Comparison of ENCODE assay signal across 33 cellular contexts in genomic region chr5:90585337-90585986, GRCh38. TPM values are rescaled to one million over a fixed set of nuclear protein-coding genes. Genes with fewer than 3 reads are reported as not detected.
"Had no signal": no experiment of that assay in that cellular context is flagged by ENCODE, and none has a peak within 500 bp of the region (broad histone marks: within the 10 kb centered on the region; RNA-seq: fewer than 3 reads in every experiment).

No MANE protein-coding gene starts in this region.

- H3K27me3 ChIP-seq: ascending aorta, body of pancreas had no signal

- H3K9me3 ChIP-seq: ascending aorta, body of pancreas, MG63 had no signal

- DNase-seq: activated CD4-positive, alpha-beta T cell treated with anti-CD3 and anti-CD28 coated beads, Interleukin-2, amount 10 ng/mL, durations not matched to agents 24 days and 14 days; activated CD4-positive, alpha-beta T cell treated with anti-CD3 and anti-CD28 coated beads, Interleukin-2, amount 50 U/mL, for 48 hours; activated CD4-positive, CD25-positive, alpha-beta regulatory T cell treated with anti-CD3 and anti-CD28 coated beads, Interleukin-2, amount 50 U/mL, for 72 hours; activated CD8-positive, alpha-beta memory T cell treated with anti-CD3 and anti-CD28 coated beads, Interleukin-2, amount 10 ng/mL, durations not matched to agents 7 days and 5 days; activated effector memory CD4-positive, alpha-beta T cell treated with Interleukin-2 at 50 U/mL for 16 hours; activated naive CD4-positive, alpha-beta T cell; activated T-cell treated with anti-CD3 and anti-CD28 coated beads, Interleukin-2, amount 50 U/mL, for 24 hours; amniotic stem cell; body of pancreas; MG63; MV-4-11; NCI-H1092 treated with DMSO at 0.1 percent for 48 hours; NCI-H1417 treated with DMSO at 0.1 percent for 48 hours; NCI-H1694 treated with DMSO at 0.1 percent for 48 hours; NCI-H2029 treated with DMSO at 0.1 percent for 48 hours; NCI-H345; NCI-H510A; NCI-H526 treated with DMSO at 0.1 percent for 48 hours; NCI-H82; NK-92 treated with Interleukin-12 subunit alpha and Interleukin-12 subunit beta, amount 100 ng/mL, for 24 hours; OCI-M1; RPMI8226; T-cell; T1000; WERI-Rb-1 had no signal

- H3K27ac ChIP-seq: ascending aorta, body of pancreas, SK-N-MC, WERI-Rb-1 had no signal

- H3K4me3 Mint-ChIP-seq: activated CD4-positive, alpha-beta T cell treated with anti-CD3 and anti-CD28 coated beads, Interleukin-2, amount 10 ng/mL, durations not matched to agents 24 days and 14 days; activated CD8-positive, alpha-beta memory T cell treated with anti-CD3 and anti-CD28 coated beads, Interleukin-2, amount 10 ng/mL, durations not matched to agents 7 days and 5 days; activated naive CD4-positive, alpha-beta T cell treated with anti-CD3 and anti-CD28 coated beads, Interleukin-2, amount 50 U/mL, for 24 hours; activated T-cell treated with anti-CD3 and anti-CD28 coated beads, Interleukin-2, amount 50 U/mL, for 24 hours; activated T-helper 1 cell treated with anti-CD3 and anti-CD28 coated beads, Interleukin-12 subunit alpha, Interleukin-12 subunit beta, Interleukin-2, Interleukin-4 antibody, amounts not matched to agents 30 ng/mL and 10 ng/mL and 1 ng/mL, durations not matched to agents 14 hours and 24 hours and 36 hours; central memory CD8-positive, alpha-beta T cell; T-cell had no signal

- H3K9me3 Mint-ChIP-seq: activated CD4-positive, alpha-beta T cell treated with anti-CD3 and anti-CD28 coated beads, Interleukin-2, amount 10 ng/mL, durations not matched to agents 24 days and 14 days; activated naive CD4-positive, alpha-beta T cell treated with anti-CD3 and anti-CD28 coated beads, Interleukin-2, amount 50 U/mL, for 24 hours; activated T-cell treated with anti-CD3 and anti-CD28 coated beads, Interleukin-2, amount 50 U/mL, for 24 hours; activated T-helper 1 cell treated with anti-CD3 and anti-CD28 coated beads, Interleukin-12 subunit alpha, Interleukin-12 subunit beta, Interleukin-2, Interleukin-4 antibody, amounts not matched to agents 30 ng/mL and 10 ng/mL and 1 ng/mL, durations not matched to agents 14 hours and 24 hours and 36 hours; central memory CD8-positive, alpha-beta T cell had no signal

- FAIRE-seq: bronchial epithelial cell had no signal

- H3K4me3 ChIP-seq: ascending aorta, body of pancreas, MG63, SK-N-MC had no signal

- H3K4me1 ChIP-seq: ascending aorta, body of pancreas had no signal

- H3K4me1 Mint-ChIP-seq: activated CD4-positive, alpha-beta T cell treated with anti-CD3 and anti-CD28 coated beads, Interleukin-2, amount 10 ng/mL, durations not matched to agents 24 days and 14 days; activated naive CD4-positive, alpha-beta T cell treated with anti-CD3 and anti-CD28 coated beads, Interleukin-2, amount 50 U/mL, for 24 hours; central memory CD8-positive, alpha-beta T cell; T-cell had no signal

- ATAC-seq: activated CD8-positive, alpha-beta memory T cell treated with anti-CD3 and anti-CD28 coated beads, Interleukin-2, amount 10 ng/mL, durations not matched to agents 7 days and 5 days; body of pancreas; Panc1; Right ventricle myocardium inferior; T-cell had no signal

- H3K27ac Mint-ChIP-seq: activated CD4-positive, alpha-beta T cell treated with anti-CD3 and anti-CD28 coated beads, Interleukin-2, amount 10 ng/mL, durations not matched to agents 24 days and 14 days; activated CD8-positive, alpha-beta memory T cell treated with anti-CD3 and anti-CD28 coated beads, Interleukin-2, amount 10 ng/mL, durations not matched to agents 7 days and 5 days; activated naive CD4-positive, alpha-beta T cell treated with anti-CD3 and anti-CD28 coated beads, Interleukin-2, amount 50 U/mL, for 24 hours; activated T-cell treated with anti-CD3 and anti-CD28 coated beads, Interleukin-2, amount 50 U/mL, for 24 hours; activated T-helper 1 cell treated with anti-CD3 and anti-CD28 coated beads, Interleukin-12 subunit alpha, Interleukin-12 subunit beta, Interleukin-2, Interleukin-4 antibody, amounts not matched to agents 30 ng/mL and 10 ng/mL and 1 ng/mL, durations not matched to agents 14 hours and 24 hours and 36 hours; T-cell had no signal

- H3K36me3 ChIP-seq: ascending aorta, MG63, WERI-Rb-1 had no signal

- H3K36me3 Mint-ChIP-seq: activated CD8-positive, alpha-beta memory T cell treated with anti-CD3 and anti-CD28 coated beads, Interleukin-2, amount 10 ng/mL, durations not matched to agents 7 days and 5 days; activated naive CD4-positive, alpha-beta T cell treated with anti-CD3 and anti-CD28 coated beads, Interleukin-2, amount 50 U/mL, for 24 hours; T-cell had no signal

RNA-seq across cellular contexts. Expression of gene ADGRV1, which starts 26.9 kb away (rescaled TPM):
- total RNA-seq: Right ventricle myocardium inferior had no signal
